Comparison of ENCODE assay signal across 31 cellular contexts in genomic region chr16:57027067-57027466, GRCh38. TPM values are rescaled to one million over a fixed set of nuclear protein-coding genes. Genes with fewer than 3 reads are reported as not detected.
DNase-seq lines count a peak whose midpoint lies in the region; ATAC-seq, FAIRE-seq and TF ChIP-seq lines count a peak whose summit lies in the region.
"Had no signal": no experiment of that assay in that cellular context is flagged by ENCODE, and none has a peak within 500 bp of the region (broad histone marks: within the 10 kb centered on the region; RNA-seq: fewer than 3 reads in every experiment).

No MANE protein-coding gene starts in this region.

- H3K4me3 ChIP-seq in HepG2 (replicated peaks in 1 of 3; ENCODE audit: insufficient read depth in 1 of 3, low read depth in 2 of 3, low read length in 3 of 3) (no peak overlapping the region), right lobe of liver (no peak overlapping the region), GM23338 (no peak overlapping the region)
- H3K4me3 ChIP-seq: body of pancreas, dorsolateral prefrontal cortex, GM23248, PC-9, vagina had no signal

- no peak for TF ChIP-seq CTCF in HepG2 (CRISPR knock-in tag; IDR thresholded peaks at IDR 0.05)
- TF ChIP-seq CTCF in right lobe of liver (IDR thresholded peaks at IDR 0.05), result no peak
- TF ChIP-seq CTCF in GM23338 (conservative IDR thresholded peaks at IDR 0.05; ENCODE audit: low read depth in 2 of 2), result no peak

- H3F3A ChIP-seq in GM23338 (replicated peaks; ENCODE audit: low read depth), result no peaks in the 10 kb centered on the region

- H3K27me3 ChIP-seq in HepG2 (ENCODE audit: control insufficient read depth in 1 of 2, insufficient read depth in 2 of 2, low read length in 2 of 2) (0 out of 5 replicates have a peak, but pooled peaks cover 0 to 6% of the 10 kb centered on the region in 2 experiments), right lobe of liver (no peaks in the 10 kb centered on the region), GM23338 (ENCODE audit: insufficient read depth) (no peaks in the 10 kb centered on the region)
- H3K27me3 ChIP-seq: body of pancreas, dorsolateral prefrontal cortex, vagina had no signal

- H3K9me2 ChIP-seq in GM23338 (ENCODE audit: insufficient read depth), result no peaks in the 10 kb centered on the region

- no peaks in the 10 kb centered on the region for H3K9me3 Mint-ChIP-seq in T-helper 1 cell treated with Interleukin-12 subunit alpha and Interleukin-12 subunit beta and Interleukin-4 antibody, amounts not matched to agents 30 μg/mL and 1 μg/mL, for 36 hours
- H3K9me3 Mint-ChIP-seq in effector memory CD8-positive, alpha-beta T cell, result no peaks in the 10 kb centered on the region
- no peaks in the 10 kb centered on the region for H3K9me3 Mint-ChIP-seq in GM23338

- H3K36me3 ChIP-seq in HepG2 (replicated peaks in 1 of 2; ENCODE audit: control insufficient read depth in 1 of 2, insufficient read depth in 2 of 2, low read length in 2 of 2) (no peaks in the 10 kb centered on the region), right lobe of liver (no peaks in the 10 kb centered on the region), GM23338 (ENCODE audit: insufficient read depth) (no peaks in the 10 kb centered on the region)
- H3K36me3 ChIP-seq: WERI-Rb-1 had no signal

- H4K20me1 ChIP-seq in HepG2 (ENCODE audit: insufficient read depth, low read length) (no peaks in the 10 kb centered on the region), GM23338 (replicated peaks; ENCODE audit: insufficient read depth) (no peaks in the 10 kb centered on the region)

- H3K36me3 Mint-ChIP-seq in T-helper 1 cell treated with Interleukin-12 subunit alpha and Interleukin-12 subunit beta and Interleukin-4 antibody, amounts not matched to agents 30 μg/mL and 1 μg/mL, for 36 hours (ENCODE audit: low read depth), result peaks cover 77% of the 10 kb centered on the region
- peaks cover 78% of the 10 kb centered on the region for H3K36me3 Mint-ChIP-seq in effector memory CD8-positive, alpha-beta T cell (ENCODE audit: insufficient read depth)
- H3K36me3 Mint-ChIP-seq in GM23338 (ENCODE audit: low read depth), result no peaks in the 10 kb centered on the region

- no peak overlapping the region for H3K4me3 Mint-ChIP-seq in T-helper 1 cell treated with Interleukin-12 subunit alpha and Interleukin-12 subunit beta and Interleukin-4 antibody, amounts not matched to agents 30 μg/mL and 1 μg/mL, for 36 hours
- H3K4me3 Mint-ChIP-seq in effector memory CD8-positive, alpha-beta T cell, result peak overlapping the region in 1 of 2 donors; percentile 21
- H3K4me3 Mint-ChIP-seq in GM23338, result no peak overlapping the region
- H3K4me3 Mint-ChIP-seq: CD14-positive monocyte had no signal

- TF ChIP-seq POLR2A in HepG2 (IDR thresholded peaks at IDR 0.05; ENCODE audit: insufficient read depth in 1 of 2, low read depth in 2 of 2, low read length in 2 of 2) (no peak), right lobe of liver (IDR thresholded peaks at IDR 0.05) (no peak), GM12891 (IDR thresholded peaks at IDR 0.05; ENCODE audit: low read depth, low read length) (no peak)

- H2AFZ ChIP-seq in HepG2 (ENCODE audit: low read length) (no peak overlapping the region), GM23338 (no peak overlapping the region)
- H2AFZ ChIP-seq: GM23248, PC-9 had no signal

- H3K27ac Mint-ChIP-seq in T-helper 1 cell treated with Interleukin-12 subunit alpha and Interleukin-12 subunit beta and Interleukin-4 antibody, amounts not matched to agents 30 μg/mL and 1 μg/mL, for 36 hours, result peak overlapping the region; percentile 26
- H3K27ac Mint-ChIP-seq in effector memory CD8-positive, alpha-beta T cell, result peak overlapping the region; percentile 80 to 93
- H3K27ac Mint-ChIP-seq in GM23338, result no peak overlapping the region

- POLR2A ChIA-PET in HepG2 (lab: Yijun Ruan, JAX), result no interaction called here

- CTCF ChIA-PET in HepG2 (lab: Yijun Ruan, JAX; ENCODE audit: low intra/inter-chr PET ratio, low total read pairs), result no interaction called here

- ATAC-seq in HepG2 (peak; percentile 84), right lobe of liver (no peak), GM23338 (no peak)
- no peak for ATAC-seq in effector memory CD8-positive, alpha-beta T cell (replicated peaks)
- ATAC-seq: body of pancreas; left lobe of liver; Right ventricle myocardium inferior; SK-N-SH treated with all-trans-retinoic acid at 6 μM for 48 hours; stimulated activated naive CD8-positive, alpha-beta T cell treated with anti-CD3 and anti-CD28 coated beads, Interleukin-15, amount 100 ng/mL, for 72 hours had no signal

- H3K79me2 ChIP-seq in HepG2 (ENCODE audit: insufficient read depth, low read length) (no peaks in the 10 kb centered on the region), GM23338 (replicated peaks; ENCODE audit: insufficient read depth) (no peaks in the 10 kb centered on the region)

- H3K27ac ChIP-seq in HepG2 (ENCODE audit: extremely low read length, insufficient read depth, low read length) (no peak overlapping the region), right lobe of liver (no peak overlapping the region), GM23338 (ENCODE audit: low read depth) (no peak overlapping the region)
- H3K27ac ChIP-seq: 22Rv1, body of pancreas, dorsolateral prefrontal cortex, GM23248, PC-9, vagina, WERI-Rb-1 had no signal

- no TSS peak for BruUV-seq in HepG2 (replicated peaks; lab: Mats Ljungman, UMichigan)

- H3K9ac ChIP-seq in HepG2 (ENCODE audit: insufficient read depth, low read depth, low read length), result no peak overlapping the region
- H3K9ac ChIP-seq: GM23248 had no signal

- no peak for TF ChIP-seq RAD21 in HepG2 (CRISPR knock-in tag; IDR thresholded peaks at IDR 0.05)

- intact Hi-C loops in HepG2 (cut with micrococcal nuclease; ENCODE audit: unreplicated experiment) (no loop called here), right lobe of liver (cut with DNase I) (no loop called here)

- no peaks in the 10 kb centered on the region for H3K27me3 Mint-ChIP-seq in T-helper 1 cell treated with Interleukin-12 subunit alpha and Interleukin-12 subunit beta and Interleukin-4 antibody, amounts not matched to agents 30 μg/mL and 1 μg/mL, for 36 hours (ENCODE audit: low read depth)
- no peaks in the 10 kb centered on the region for H3K27me3 Mint-ChIP-seq in effector memory CD8-positive, alpha-beta T cell
- peaks cover 4% of the 10 kb centered on the region for H3K27me3 Mint-ChIP-seq in GM23338 (ENCODE audit: insufficient read depth, low read depth, poor library complexity)
- H3K27me3 Mint-ChIP-seq: stimulated activated naive CD8-positive, alpha-beta T cell treated with anti-CD3 and anti-CD28 coated beads, Interleukin-15, amount 100 ng/mL, for 72 hours had no signal

- H3K4me1 ChIP-seq in HepG2 (ENCODE audit: insufficient read depth, low read length) (peaks cover 30% of the 10 kb centered on the region), right lobe of liver (no peaks in the 10 kb centered on the region), GM23338 (ENCODE audit: insufficient read depth) (0 out of 2 replicates have a peak, but pooled peaks cover 2% of the 10 kb centered on the region)
- H3K4me1 ChIP-seq: body of pancreas, vagina had no signal

- in situ Hi-C loops in HepG2 (cut with HindIII; ENCODE audit: extremely low pct_ligation_motif_present, low pct_unique_long_range_greater_than_20kb), result no loop called here

- no peak for DNase-seq in T-helper 1 cell
- peak; percentile 62 for DNase-seq in HepG2 (ENCODE audit: low spot score)
- DNase-seq in right lobe of liver, result no peak
- DNase-seq in effector memory CD8-positive, alpha-beta T cell, result no peak
- DNase-seq in NCI-H510A (lab: John Stamatoyannopoulos, UW), result no peak
- DNase-seq in GM12891 (ENCODE audit: insufficient read length, low spot score), result no peak
- no peak for DNase-seq in GM23338 (ENCODE audit: low spot score)
- DNase-seq: activated T-cell treated with anti-CD3 and anti-CD28 coated beads, Interleukin-2, amount 50 U/mL, for 48 hours; body of pancreas; cerebellar nuclear complex; dorsolateral prefrontal cortex; EL; GM23248; hypothalamus; mesenchymal stem cell; NCI-H1105; NCI-H187 treated with DMSO at 0.1 percent for 48 hours; NCI-H2171 treated with DMSO at 0.1 percent for 48 hours; NCI-H526; occipital lobe; PC-9; stimulated activated naive CD8-positive, alpha-beta T cell treated with anti-CD3 and anti-CD28 coated beads, Interleukin-15, amount 100 ng/mL, for 72 hours; T-helper 9 cell; WERI-Rb-1 had no signal

- no peak for TF ChIP-seq EP300 in HepG2 (IDR thresholded peaks at IDR 0.05; ENCODE audit: low read depth in 2 of 2, low read length in 2 of 2)
- no peak for TF ChIP-seq EP300 in HepG2 (CRISPR knock-in tag; IDR thresholded peaks at IDR 0.05; ENCODE audit: borderline replicate concordance)

- FAIRE-seq in HepG2 (lab: Jason Lieb, UNC), result peak; percentile 97
- no peak for FAIRE-seq in GM12891 (lab: Jason Lieb, UNC)

- H3K4me2 ChIP-seq in HepG2 (ENCODE audit: low read depth, low read length) (peak overlapping the region; percentile 13), GM23338 (no peak overlapping the region)
- H3K4me2 ChIP-seq: PC-9 had no signal

- H3K9me3 ChIP-seq in HepG2 (ENCODE audit: low read length) (no peaks in the 10 kb centered on the region), right lobe of liver (no peaks in the 10 kb centered on the region)
- H3K9me3 ChIP-seq: body of pancreas, vagina had no signal

- H3K4me1 Mint-ChIP-seq in T-helper 1 cell treated with Interleukin-12 subunit alpha and Interleukin-12 subunit beta and Interleukin-4 antibody, amounts not matched to agents 30 μg/mL and 1 μg/mL, for 36 hours (ENCODE audit: low read depth), result peaks cover 58% of the 10 kb centered on the region
- peaks cover 72 to 79% of the 10 kb centered on the region in 2 donors for H3K4me1 Mint-ChIP-seq in effector memory CD8-positive, alpha-beta T cell (ENCODE audit: low read depth in 2 of 2)
- peaks cover 3% of the 10 kb centered on the region; the same call in 2 of the 3 replicates for H3K4me1 Mint-ChIP-seq in GM23338

- 2% methylated on average over 2 of the region's 2 CpGs for WGBS in HepG2 (ENCODE audit: low lambda C conversion rate)
- 93% methylated on average over 2 of the region's 2 CpGs for WGBS in right lobe of liver (ENCODE audit: insufficient coverage, low coverage, low lambda C conversion rate, missing lambda C conversion rate)

RNA-seq across cellular contexts. Expression of gene NLRC5, which starts 37.7 kb away (rescaled TPM):
- total RNA-seq in HepG2 (2016; rRNA removed; fragmentation: Illumina TruSeq; extraction: Trizol) (3.1 and 6.3 TPM in 2 replicates), right lobe of liver (10 to 100 TPM in 5 of 6 experiments, 1 to 10 TPM in 1; 4.6 to 25.2 (median 13.3) TPM)
- 1.8 and 4.8 TPM in 2 replicates for total RNA-seq in HepG2 (2016; cell fraction: cytosol; rRNA removed; fragmentation: Illumina TruSeq; extraction: Trizol; ENCODE audit: low read depth)
- 3.7 and 4.8 TPM in 2 replicates for total RNA-seq in HepG2 (2016; cell fraction: insoluble cytoplasmic fraction; rRNA removed; fragmentation: Illumina TruSeq; extraction: Trizol)
- 2.8 and 2.9 TPM in 2 replicates for total RNA-seq in HepG2 (2016; cell fraction: membrane; rRNA removed; fragmentation: Illumina TruSeq; extraction: Trizol)
- 12.6 and 13.0 TPM in 2 replicates for total RNA-seq in HepG2 (2016; cell fraction: nucleus; rRNA removed; fragmentation: Illumina TruSeq; extraction: Trizol)
- polyA plus RNA-seq in HepG2 (2011; rRNA removed) (12.7 and 15.7 TPM in 2 replicates), GM23338 (2016; fragmentation: Nextera tagmentation; extraction: Ambion mirVana) (1.4 and 2.3 TPM in 2 replicates)
- 4.5 and 4.8 TPM in 2 replicates for polyA plus RNA-seq in HepG2 (2011; cell fraction: cytosol; rRNA removed)
- 114 and 130 TPM in 2 replicates for polyA plus RNA-seq in HepG2 (2011; cell fraction: nucleus; rRNA removed)
- 3.8 and 11.3 TPM in 2 replicates for polyA plus RNA-seq in HepG2 (2012)
- 0.85 and 0.96 TPM in 2 replicates for polyA plus RNA-seq in HepG2 (2016; cell fraction: cytosol; fragmentation: Illumina TruSeq; extraction: Trizol; ENCODE audit: low read depth)
- polyA plus RNA-seq in HepG2 (2016; cell fraction: insoluble cytoplasmic fraction; fragmentation: Illumina TruSeq; extraction: Trizol; ENCODE audit: low read depth), result 3.1 and 3.4 TPM in 2 replicates
- polyA plus RNA-seq in HepG2 (2016; cell fraction: membrane; fragmentation: Illumina TruSeq; extraction: Trizol; ENCODE audit: low read depth), result 2.0 and 2.8 TPM in 2 replicates
- 16.8 and 24.4 TPM in 2 replicates for polyA plus RNA-seq in HepG2 (2016; cell fraction: nucleus; fragmentation: Illumina TruSeq; extraction: Trizol; ENCODE audit: insufficient read depth, low read depth)
- 21.4 and 102 TPM in 2 replicates for polyA minus RNA-seq in HepG2 (2011; rRNA and poly(A)+ RNA removed; ENCODE audit: low replicate concordance)
- 4.4 and 4.9 TPM in 2 replicates for polyA minus RNA-seq in HepG2 (2011; cell fraction: cytosol; rRNA and poly(A)+ RNA removed)
- polyA minus RNA-seq in HepG2 (2011; cell fraction: nucleus; rRNA and poly(A)+ RNA removed), result 33.9 and 46.2 TPM in 2 replicates
- 44.7 TPM for polyA plus RNA-seq in GM12891 (2012; ENCODE audit: low read depth, missing spikeins)
- total RNA-seq in GM23338 (2014; rRNA removed; shearing (Covaris generic)), result 3.9 and 8.1 TPM in 2 replicates
